Comparison of ENCODE assay signal across 26 cellular contexts in the genomic region with DNA sequence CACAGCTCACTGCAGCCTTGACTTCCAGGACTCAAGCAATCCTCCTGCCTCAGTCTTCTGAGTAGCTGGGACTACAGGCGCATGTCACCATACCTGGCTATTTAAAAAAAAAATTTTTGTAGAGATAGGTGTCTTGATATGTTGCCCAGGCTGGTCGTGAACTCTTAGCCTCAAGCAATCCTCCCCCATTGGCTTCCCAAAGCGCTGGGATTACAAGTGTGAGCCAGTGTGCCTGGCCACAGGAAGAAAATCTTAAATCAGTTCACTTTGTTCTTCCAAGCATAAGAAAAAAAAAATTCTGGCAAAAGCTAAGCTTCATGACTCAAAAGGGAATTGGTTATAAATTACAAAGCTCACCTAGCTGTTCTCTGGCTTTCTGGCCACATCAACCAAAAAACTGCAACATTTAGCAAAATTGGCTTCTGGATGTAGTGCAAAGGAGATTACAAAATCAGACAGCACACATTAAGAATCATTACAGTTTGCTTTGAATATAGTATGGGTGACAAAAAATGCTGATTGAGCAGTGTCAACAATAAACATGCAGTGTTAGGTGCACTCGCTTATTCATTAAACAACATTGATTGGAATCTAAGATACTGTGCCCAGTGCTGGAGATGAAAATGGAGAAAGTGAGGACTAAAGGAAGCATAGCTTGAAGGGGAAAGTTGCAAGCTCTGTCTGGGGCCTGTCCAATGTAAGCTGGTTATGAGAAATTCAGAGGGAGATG.
"Had no signal": no experiment of that assay in that cellular context is flagged by ENCODE, and none has a peak within 500 bp of the region (broad histone marks: within the 10 kb centered on the region; RNA-seq: fewer than 3 reads in every experiment).

No MANE protein-coding gene starts in this region.

- H3K36me3 ChIP-seq: gastroesophageal sphincter, heart left ventricle, left ventricle myocardium inferior, lower lobe of right lung, prostate gland, thoracic aorta, tibial nerve, upper lobe of left lung had no signal

- H3K9me3 ChIP-seq: gastroesophageal sphincter, heart left ventricle, left ventricle myocardium inferior, lower lobe of right lung, prostate gland, thoracic aorta, tibial nerve, upper lobe of left lung had no signal

- H2AFZ ChIP-seq: hepatocyte had no signal

- H3K27ac ChIP-seq: epithelial cell of prostate, foreskin keratinocyte, gastroesophageal sphincter, heart left ventricle, hepatocyte, left ventricle myocardium inferior, lower lobe of right lung, prostate gland, thoracic aorta, tibial nerve, upper lobe of left lung had no signal

- H3K27me3 ChIP-seq: foreskin keratinocyte, gastroesophageal sphincter, hepatocyte, tibial nerve, upper lobe of left lung had no signal

- FAIRE-seq: kidney, small intestine, urothelium cell line had no signal

- H3K79me2 ChIP-seq: hepatocyte had no signal

- ATAC-seq: esophagus mucosa; foreskin keratinocyte; gastroesophageal sphincter; heart left ventricle; left cardiac atrium; lower lobe of right lung; naive thymus-derived CD8-positive, alpha-beta T cell; right cardiac atrium; stimulated activated naive B cell treated with anti-CD40 and anti-IgM and Interleukin-4, amounts not matched to agents 10 μg/mL and 1 μg/mL and 100 μg/mL, for 72 hours had no signal

- DNase-seq: cortex of kidney; effector CD4-positive, alpha-beta T cell; endodermal cell; foreskin keratinocyte; heart left ventricle; kidney; left cardiac atrium; left ventricle myocardium inferior; lower lobe of right lung; naive thymus-derived CD8-positive, alpha-beta T cell; nephron progenitor cell; nucleus accumbens; right cardiac atrium; small intestine; stimulated activated CD4-positive, alpha-beta T cell treated with anti-CD3 and anti-CD28 coated beads, Interleukin-15, amount 100 ng/mL, for 24 hours; stimulated activated CD4-positive, alpha-beta T cell treated with anti-CD3 and anti-CD28 coated beads, Interleukin-2, amount 100 ng/mL, for 48 hours; stimulated activated naive B cell treated with anti-CD40 and anti-IgM and Interleukin-4, amounts not matched to agents 10 μg/mL and 1 μg/mL and 100 μg/mL, for 72 hours; upper lobe of left lung had no signal

- H3K4me2 ChIP-seq: hepatocyte had no signal

- H3K4me3 ChIP-seq: gastroesophageal sphincter, heart left ventricle, hepatocyte, left ventricle myocardium inferior, lower lobe of right lung, prostate gland, thoracic aorta, tibial nerve, upper lobe of left lung had no signal

- H3K4me1 ChIP-seq: foreskin keratinocyte, gastroesophageal sphincter, heart left ventricle, left ventricle myocardium inferior, lower lobe of right lung, prostate gland, tibial nerve, upper lobe of left lung had no signal
